16 cellular contexts compared by ENCODE assay signal in genomic region chr2:44776924-44777480, GRCh38.
DNase-seq lines count a peak whose midpoint lies in the region; ATAC-seq and TF ChIP-seq lines count a peak whose summit lies in the region.
"Had no signal": no experiment of that assay in that cellular context is flagged by ENCODE, and none has a peak within 500 bp of the region (broad histone marks: within the 10 kb centered on the region; RNA-seq: fewer than 3 reads in every experiment).

No MANE protein-coding gene starts in this region.

- H3K79me2 ChIP-seq in OCI-LY1 (ENCODE audit: insufficient read depth, low read length), result no peaks in the 10 kb centered on the region

- H3K4me3 Mint-ChIP-seq in type B pancreatic cell, result peak overlapping the region; percentile 73

- H3K4me1 Mint-ChIP-seq in type B pancreatic cell (ENCODE audit: unreplicated experiment), result peaks cover 30% of the 10 kb centered on the region

- H3K9me3 Mint-ChIP-seq in type B pancreatic cell, result no peaks in the 10 kb centered on the region
- H3K9me3 Mint-ChIP-seq: CD8-positive, alpha-beta memory T cell; IgD-negative memory B cell had no signal

- no peaks in the 10 kb centered on the region; the same call in 1 of the 2 replicates for H3K36me3 ChIP-seq in OCI-LY1 (ENCODE audit: insufficient read depth, low read length)
- no peaks in the 10 kb centered on the region for H3K36me3 ChIP-seq in iPS-20b (ENCODE audit: insufficient read depth, low read depth, low read length)
- H3K36me3 ChIP-seq: gastroesophageal sphincter, sigmoid colon, transverse colon had no signal

- no peak overlapping the region for H3K27ac ChIP-seq in OCI-LY1 (ENCODE audit: low read depth, low read length, poor library complexity, severe bottlenecking)
- H3K27ac ChIP-seq in iPS-20b (ENCODE audit: low read length), result no peak overlapping the region
- H3K27ac ChIP-seq: gastroesophageal sphincter, sigmoid colon, transverse colon had no signal

- no peak overlapping the region for H3K4me3 ChIP-seq in OCI-LY1 (ENCODE audit: low read depth, low read length, poor library complexity, severe bottlenecking)
- H3K4me3 ChIP-seq in iPS-20b (ENCODE audit: low read length), result peak overlapping the region; percentile 51; the same call in 1 of the 2 replicates
- H3K4me3 ChIP-seq: gastroesophageal sphincter, sigmoid colon, transverse colon had no signal

- peaks cover 64% of the 10 kb centered on the region for H3K27me3 Mint-ChIP-seq in type B pancreatic cell

- TF ChIP-seq CTCF in OCI-LY1 (IDR thresholded peaks at IDR 0.05; ENCODE audit: low read length) (no peak), type B pancreatic cell (conservative IDR thresholded peaks at IDR 0.05) (no peak)

- H3K4me1 ChIP-seq in OCI-LY1 (ENCODE audit: insufficient read depth, low read length, severe bottlenecking) (peaks cover 20% of the 10 kb centered on the region), iPS-20b (ENCODE audit: insufficient read depth, low read length) (peaks cover 70% of the 10 kb centered on the region)

- H3K9me3 ChIP-seq in OCI-LY1 (ENCODE audit: low read length) (no peaks in the 10 kb centered on the region; the same call in 1 of the 2 replicates), iPS-20b (ENCODE audit: insufficient read depth, low read depth, low read length) (no peaks in the 10 kb centered on the region; the same call in 1 of the 2 replicates)
- H3K9me3 ChIP-seq: transverse colon had no signal

- no peaks in the 10 kb centered on the region for H3K36me3 Mint-ChIP-seq in type B pancreatic cell

- peak; percentile 55 for DNase-seq in NCI-H2107 treated with DMSO at 0.1 percent for 48 hours (lab: John Stamatoyannopoulos, UW; ENCODE audit: unreplicated experiment)
- no peak for DNase-seq in NCI-H2107 (lab: John Stamatoyannopoulos, UW)
- DNase-seq in type B pancreatic cell (ENCODE audit: extremely low spot score, unreplicated experiment), result no peak
- no peak for DNase-seq in Kasumi-1 (lab: John Stamatoyannopoulos, UW)
- DNase-seq in ACHN, result no peak
- DNase-seq: activated effector memory CD4-positive, alpha-beta T cell treated with anti-CD3 and anti-CD28 coated beads, Interleukin-2, amount 50 U/mL, for 16 hours; amygdala; CD8-positive, alpha-beta memory T cell; sigmoid colon had no signal

- no peak for ATAC-seq in GM18502 (IDR thresholded peaks at IDR 0.05; ENCODE audit: poor library complexity, unreplicated experiment)
- ATAC-seq: gastroesophageal sphincter, Panc1 had no signal

- no peaks in the 10 kb centered on the region for H3F3A ChIP-seq in OCI-LY1 (ENCODE audit: insufficient read depth, low read length)

- H2AFZ ChIP-seq in OCI-LY1 (ENCODE audit: low read length), result no peak overlapping the region

- H3K9ac ChIP-seq in OCI-LY1 (ENCODE audit: low read length), result no peak overlapping the region
- H3K9ac ChIP-seq in iPS-20b (ENCODE audit: low read depth, low read length), result peak overlapping the region; percentile 24; the same call in 1 of the 2 replicates

- H3K27me3 ChIP-seq in OCI-LY1 (ENCODE audit: insufficient read depth, low read length) (no peaks in the 10 kb centered on the region), iPS-20b (ENCODE audit: insufficient read depth, low read length) (peaks cover 84% of the 10 kb centered on the region)
- H3K27me3 ChIP-seq: gastroesophageal sphincter, sigmoid colon, transverse colon had no signal

- no peak overlapping the region for H3K27ac Mint-ChIP-seq in type B pancreatic cell

- no peaks in the 10 kb centered on the region for H3K9me2 ChIP-seq in OCI-LY1 (ENCODE audit: low read depth, low read length)

- in situ Hi-C loops in ACHN (cut with HindIII; ENCODE audit: low pct_ligation_motif_present, low pct_unique_long_range_greater_than_20kb, low sequenced_read_pairs), result no loop called here

- peak overlapping the region; percentile 70; the same call in 1 of the 2 replicates for H3K4me2 ChIP-seq in OCI-LY1 (ENCODE audit: low read length)

- H4K20me1 ChIP-seq in OCI-LY1 (ENCODE audit: insufficient read depth, low read length), result no peaks in the 10 kb centered on the region
